13 cellular contexts compared by ENCODE assay signal in the genomic region with DNA sequence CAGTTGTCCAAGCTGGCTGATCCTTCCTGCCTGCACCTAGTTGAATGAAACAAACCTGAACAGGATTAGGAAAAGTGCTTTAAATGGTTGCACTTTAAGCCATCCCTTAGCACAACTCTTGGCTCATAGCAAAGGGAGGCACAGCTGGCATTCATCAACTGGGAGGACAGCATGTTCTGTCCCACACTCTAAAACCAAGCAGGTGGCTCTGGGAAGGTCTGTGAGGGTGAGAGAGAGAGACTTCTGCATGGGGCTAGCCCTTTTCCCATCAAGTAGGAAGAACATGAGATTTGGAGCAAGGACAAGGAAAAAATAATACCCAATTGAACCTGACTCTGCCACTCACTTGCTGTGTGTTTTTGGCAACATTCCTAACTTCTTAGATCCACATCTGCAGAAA.
DNase-seq lines count a peak whose midpoint lies in the region; ATAC-seq and TF ChIP-seq lines count a peak whose summit lies in the region.
"Had no signal": no experiment of that assay in that cellular context is flagged by ENCODE, and none has a peak within 500 bp of the region (broad histone marks: within the 10 kb centered on the region; RNA-seq: fewer than 3 reads in every experiment).

No MANE protein-coding gene starts in this region.

- intact Hi-C loops in left ventricle myocardium superior (cut with micrococcal nuclease) (no loop called here), cardiac septum (cut with DNase I) (no loop called here)

- CTCF ChIA-PET in activated CD4-positive, alpha-beta memory T cell treated with anti-CD3 and anti-CD28 coated beads, Interleukin-2, amount 10 ng/mL, durations not matched to agents 7 days and 5 days (lab: Charles Lee): interaction anchor here (0.6 kb wide), 1 partner anchor 414 kb away, joined by 3 read pairs; no protein-coding TSS in a partner anchor

- ATAC-seq in left ventricle myocardium superior: peak; percentile 76
- ATAC-seq: A549, GM23338 had no signal

- no peaks in the 10 kb centered on the region for H3K27me3 Mint-ChIP-seq in osteocyte (ENCODE audit: unreplicated experiment)
- peaks cover 10% of the 10 kb centered on the region for H3K27me3 Mint-ChIP-seq in activated CD4-positive, alpha-beta memory T cell treated with anti-CD3 and anti-CD28 coated beads, Interleukin-2, amount 10 ng/mL, durations not matched to agents 7 days and 5 days

- H3K4me3 Mint-ChIP-seq in osteocyte (ENCODE audit: unreplicated experiment): no peak overlapping the region
- no peak overlapping the region for H3K4me3 Mint-ChIP-seq in activated CD4-positive, alpha-beta memory T cell treated with anti-CD3 and anti-CD28 coated beads, Interleukin-2, amount 10 ng/mL, durations not matched to agents 7 days and 5 days
- H3K4me3 Mint-ChIP-seq: CD4-positive, alpha-beta T cell; GM23338 had no signal

- no peaks in the 10 kb centered on the region for H3K4me1 Mint-ChIP-seq in osteocyte (ENCODE audit: unreplicated experiment)
- no peaks in the 10 kb centered on the region for H3K4me1 Mint-ChIP-seq in activated CD4-positive, alpha-beta memory T cell treated with anti-CD3 and anti-CD28 coated beads, Interleukin-2, amount 10 ng/mL, durations not matched to agents 7 days and 5 days

- DNase-seq in NCI-H82 (lab: John Stamatoyannopoulos, UW) (peak; percentile 67), NCI-H82 treated with DMSO at 0.1 percent for 48 hours (lab: John Stamatoyannopoulos, UW; ENCODE audit: unreplicated experiment) (no peak), left ventricle myocardium superior (no peak), cardiac septum (ENCODE audit: low spot score) (no peak), osteocyte (ENCODE audit: extremely low spot score, unreplicated experiment) (peak; percentile 17), kidney tubule cell (ENCODE audit: low spot score) (no peak)
- DNase-seq in activated CD4-positive, alpha-beta memory T cell treated with anti-CD3 and anti-CD28 coated beads, Interleukin-2, amount 10 ng/mL, durations not matched to agents 7 days and 5 days: no peak
- DNase-seq: AML-193; Caco-2; CD4-positive, alpha-beta T cell; HCEC 1CT had no signal

- H3K36me3 Mint-ChIP-seq in osteocyte (ENCODE audit: unreplicated experiment): no peaks in the 10 kb centered on the region
- no peaks in the 10 kb centered on the region for H3K36me3 Mint-ChIP-seq in activated CD4-positive, alpha-beta memory T cell treated with anti-CD3 and anti-CD28 coated beads, Interleukin-2, amount 10 ng/mL, durations not matched to agents 7 days and 5 days (ENCODE audit: low read depth)

- TF ChIP-seq CTCF in osteocyte (IDR thresholded peaks at IDR 0.05): no peak

- H3K27ac Mint-ChIP-seq in osteocyte (ENCODE audit: unreplicated experiment): no peak overlapping the region
- no peak overlapping the region for H3K27ac Mint-ChIP-seq in activated CD4-positive, alpha-beta memory T cell treated with anti-CD3 and anti-CD28 coated beads, Interleukin-2, amount 10 ng/mL, durations not matched to agents 7 days and 5 days
- H3K27ac Mint-ChIP-seq: CD4-positive, alpha-beta T cell; GM23338 had no signal

- no peaks in the 10 kb centered on the region for H3K9me3 Mint-ChIP-seq in osteocyte (ENCODE audit: unreplicated experiment)
- no peaks in the 10 kb centered on the region for H3K9me3 Mint-ChIP-seq in activated CD4-positive, alpha-beta memory T cell treated with anti-CD3 and anti-CD28 coated beads, Interleukin-2, amount 10 ng/mL, durations not matched to agents 7 days and 5 days
- H3K9me3 Mint-ChIP-seq: CD4-positive, alpha-beta T cell; GM23338 had no signal

- POLR2A ChIA-PET in activated CD4-positive, alpha-beta memory T cell treated with anti-CD3 and anti-CD28 coated beads, Interleukin-2, amount 10 ng/mL, durations not matched to agents 7 days and 5 days (lab: Charles Lee): no interaction called here

Comparison
In these comparisons a context has a peak if more than half of its experiments do, and no peak if none do; other contexts are left out.
1. DNase-seq: peak in NCI-H82 (single experiment) and osteocyte (single experiment); none in NCI-H82 treated with DMSO at 0.1 percent for 48 hours (single experiment), left ventricle myocardium superior (single experiment), cardiac septum (single experiment), kidney tubule cell (single experiment) and activated CD4-positive, alpha-beta memory T cell treated with anti-CD3 and anti-CD28 coated beads, Interleukin-2, amount 10 ng/mL, durations not matched to agents 7 days and 5 days (single experiment).